8 cellular contexts compared by ENCODE assay signal in genomic region chr6:33249732-33250625, GRCh38. TPM values are rescaled to one million over a fixed set of nuclear protein-coding genes. Genes with fewer than 3 reads are reported as not detected.
DNase-seq lines count a peak whose midpoint lies in the region; ATAC-seq and TF ChIP-seq lines count a peak whose summit lies in the region.

No MANE protein-coding gene starts in this region.

- H3K9ac ChIP-seq in mucosa of rectum (ENCODE audit: low read depth in 1 of 2, low read length in 2 of 2): peak overlapping the region; percentile 74 to 87

- intact Hi-C loops in Right ventricle myocardium inferior (cut with DNase I): loop anchor here (2.0 to 5.0 kb wide), 4 partner anchors 41 to 363 kb away; partner anchors contain the start of genes RING1, RXRB and SLC39A7
- intact Hi-C loops in Right ventricle myocardium superior (cut with DNase I): loop anchor here (5.0 kb wide), 4 partner anchors 43 to 238 kb away; partner anchors contain the start of gene RING1

- POLR2A ChIA-PET in RWPE1 (lab: Yijun Ruan, JAX; ENCODE audit: low non-redundant PET): interaction anchor here (0.7 to 1.8 kb wide), 3 partner anchors 22 to 278 kb away, joined by 3 to 8 read pairs (median 4); partner anchors contain the start of genes RPS18 and VPS52

- no peaks in the 10 kb centered on the region for H3K9me3 Mint-ChIP-seq in effector memory CD8-positive, alpha-beta T cell

- H3K4me1 Mint-ChIP-seq in effector memory CD8-positive, alpha-beta T cell (ENCODE audit: low read depth in 2 of 2): peaks cover 26% of the 10 kb centered on the region in 2 donors

- peaks cover 0 to 14% of the 10 kb centered on the region in 2 donors for H3K36me3 ChIP-seq in mucosa of rectum (ENCODE audit: control insufficient read depth in 2 of 2, insufficient read depth in 2 of 2, low read length in 2 of 2)

- H3K27me3 Mint-ChIP-seq in effector memory CD8-positive, alpha-beta T cell: no peaks in the 10 kb centered on the region

- CTCF ChIA-PET in RWPE1 (lab: Yijun Ruan, JAX): interaction anchor here (1.9 to 2.0 kb wide), 2 partner anchors 11 to 88 kb away, joined by 9 to 15 read pairs; no protein-coding TSS in a partner anchor

- H3K4me1 ChIP-seq in mucosa of rectum (ENCODE audit: control insufficient read depth in 2 of 2, insufficient read depth in 2 of 2, low read length in 2 of 2): peaks cover 17 to 21% of the 10 kb centered on the region in 2 donors

- H3K4me3 Mint-ChIP-seq in effector memory CD8-positive, alpha-beta T cell: peak overlapping the region; percentile 90 to 92

- H3K9me3 ChIP-seq in mucosa of rectum (ENCODE audit: control insufficient read depth in 2 of 2, low read length in 2 of 2): no peaks in the 10 kb centered on the region

- peaks cover 17% of the 10 kb centered on the region for H3K36me3 Mint-ChIP-seq in effector memory CD8-positive, alpha-beta T cell (ENCODE audit: insufficient read depth)

- H3K27ac ChIP-seq in RWPE1 (peak overlapping the region; percentile 99), mucosa of rectum (ENCODE audit: low read depth in 2 of 2, low read length in 2 of 2) (peak overlapping the region; percentile 85 to 93)

- H3K27ac Mint-ChIP-seq in effector memory CD8-positive, alpha-beta T cell: peak overlapping the region; percentile 96 to 97

- H3K27me3 ChIP-seq in mucosa of rectum (ENCODE audit: control insufficient read depth in 2 of 2, insufficient read depth in 2 of 2, low read length in 2 of 2): no peaks in the 10 kb centered on the region

- H3K4me3 ChIP-seq in mucosa of rectum (ENCODE audit: low read length in 2 of 2): peak overlapping the region; percentile 73 to 83

- DNase-seq in Right ventricle myocardium inferior (ENCODE audit: missing footprints): no peak
- no peak for DNase-seq in Right ventricle myocardium superior
- DNase-seq in RWPE1 (ENCODE audit: low spot score): peak; percentile 55
- DNase-seq in effector memory CD8-positive, alpha-beta T cell: no peak
- no peak for DNase-seq in NCI-H1417 treated with DMSO at 0.1 percent for 48 hours (lab: John Stamatoyannopoulos, UW)
- DNase-seq in SIG-M5 treated with dmso at 0.1 percent for 504 hours (lab: John Stamatoyannopoulos, UW; ENCODE audit: unreplicated experiment): no peak

- ATAC-seq in Right ventricle myocardium inferior: peak; percentile 0
- no peak for ATAC-seq in Right ventricle myocardium superior (ENCODE audit: poor library complexity)
- ATAC-seq in effector memory CD8-positive, alpha-beta T cell (replicated peaks): no peak
- ATAC-seq in HG03460 (IDR thresholded peaks at IDR 0.05; ENCODE audit: unreplicated experiment): no peak

- no peak for TF ChIP-seq CTCF in RWPE1 (conservative IDR thresholded peaks at IDR 0.05; ENCODE audit: low read depth)

RNA-seq across cellular contexts. Expression of gene VPS52, which starts 21.7 kb away (rescaled TPM):
- 31.4 TPM for total RNA-seq in Right ventricle myocardium inferior
- 30.4 TPM for total RNA-seq in Right ventricle myocardium superior

RNA-seq across cellular contexts. Expression of gene RPS18, which starts 21.9 kb away (rescaled TPM):
- total RNA-seq in Right ventricle myocardium inferior (1,075 TPM), Right ventricle myocardium superior (863 TPM)

RNA-seq across cellular contexts. Expression of gene B3GALT4, which starts 26.9 kb away (rescaled TPM):
- total RNA-seq in Right ventricle myocardium inferior (8.5 TPM), Right ventricle myocardium superior (8.3 TPM)

RNA-seq across cellular contexts. Expression of gene WDR46, which starts 39.1 kb away (rescaled TPM):
- total RNA-seq in Right ventricle myocardium inferior: 15.9 TPM
- 12.8 TPM for total RNA-seq in Right ventricle myocardium superior

RNA-seq across cellular contexts. Expression of gene PFDN6, which starts 39.4 kb away (rescaled TPM):
- total RNA-seq in Right ventricle myocardium inferior (57.8 TPM), Right ventricle myocardium superior (44.4 TPM)
